Comparison of ENCODE assay signal across 1 cellular context in the genomic region with DNA sequence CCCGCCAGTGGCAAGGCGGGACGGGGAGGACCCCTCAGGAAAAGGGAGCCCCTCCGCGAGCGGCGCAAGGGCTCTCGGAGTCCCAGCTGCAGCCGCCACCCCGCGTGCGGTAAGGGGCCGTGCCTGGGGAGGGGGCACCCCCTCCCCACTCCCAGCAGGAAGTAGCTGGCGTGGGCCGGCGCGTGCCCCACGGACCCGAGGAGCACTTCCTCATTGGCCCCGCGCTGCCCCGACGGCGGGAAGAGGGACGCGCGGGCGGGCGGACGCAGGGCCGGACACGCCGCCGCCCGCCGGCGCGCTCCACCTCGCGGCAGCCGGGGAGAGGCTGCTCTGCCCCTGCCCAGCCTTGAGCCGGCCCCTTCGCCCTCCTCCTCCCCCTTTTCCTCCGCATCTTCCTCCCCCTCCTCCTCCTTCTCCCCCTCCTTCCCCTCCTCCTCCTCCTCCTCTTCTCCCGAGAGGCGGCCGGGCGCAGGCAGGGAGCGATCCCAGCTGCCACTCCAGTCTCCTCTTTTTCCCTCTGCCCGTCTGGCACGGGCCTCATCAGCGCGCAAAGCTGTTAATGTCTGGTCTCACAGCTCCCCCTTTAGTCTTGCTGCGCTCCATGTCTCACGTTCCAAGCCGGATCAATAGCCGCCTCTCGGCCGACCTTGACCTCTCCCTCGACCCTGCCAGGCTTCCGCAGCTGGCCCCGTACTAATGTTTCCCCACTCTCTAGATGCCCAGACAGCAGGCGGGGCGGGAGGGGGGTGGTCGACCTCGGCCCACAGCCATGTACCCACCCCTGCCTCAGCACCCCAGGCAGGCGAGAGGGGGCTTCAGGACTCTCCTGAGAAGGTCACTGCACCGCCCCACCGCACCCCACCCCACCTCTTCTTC.
TF ChIP-seq lines count a peak whose summit lies in the region.

No MANE protein-coding gene starts in this region.

TF ChIP-seq in HepG2, 621 proteins besides CTCF, POLR2A, EP300 and RAD21 (continued from another document):
- 0 out of 2 replicates have a peak, but pooled peaks have one; percentile 13 for TF ChIP-seq FOXA3 (CRISPR knock-in tag; IDR thresholded peaks at IDR 0.05)
- TF ChIP-seq, protein P1, sequence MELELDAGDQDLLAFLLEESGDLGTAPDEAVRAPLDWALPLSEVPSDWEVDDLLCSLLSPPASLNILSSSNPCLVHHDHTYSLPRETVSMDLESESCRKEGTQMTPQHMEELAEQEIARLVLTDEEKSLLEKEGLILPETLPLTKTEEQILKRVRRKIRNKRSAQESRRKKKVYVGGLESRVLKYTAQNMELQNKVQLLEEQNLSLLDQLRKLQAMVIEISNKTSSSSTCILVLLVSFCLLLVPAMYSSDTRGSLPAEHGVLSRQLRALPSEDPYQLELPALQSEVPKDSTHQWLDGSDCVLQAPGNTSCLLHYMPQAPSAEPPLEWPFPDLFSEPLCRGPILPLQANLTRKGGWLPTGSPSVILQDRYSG (CRISPR knock-in tag; IDR thresholded peaks at IDR 0.05), result 0 out of 2 replicates have a peak, but pooled peaks have one; percentile 38
- no peak for TF ChIP-seq NKX3-1 (CRISPR knock-in tag; IDR thresholded peaks at IDR 0.05)
- TF ChIP-seq HNRNPLL (IDR thresholded peaks at IDR 0.05; ENCODE audit: low read depth, low read length, poor library complexity, severe bottlenecking), result peak; percentile 36
- TF ChIP-seq ZNF558 (CRISPR knock-in tag; IDR thresholded peaks at IDR 0.05; ENCODE audit: borderline replicate concordance), result no peak
- TF ChIP-seq TBX2 (CRISPR knock-in tag; IDR thresholded peaks at IDR 0.05; ENCODE audit: borderline replicate concordance), result peak; percentile 79
- TF ChIP-seq ZBTB8A (CRISPR knock-in tag; IDR thresholded peaks at IDR 0.05; ENCODE audit: borderline replicate concordance, low read depth), result no peak
- TF ChIP-seq ETV5 (CRISPR knock-in tag; IDR thresholded peaks at IDR 0.05; ENCODE audit: borderline replicate concordance), result peak; percentile 72; the same call in 1 of the 2 replicates
- peak; percentile 54 for TF ChIP-seq CCDC6 (CRISPR knock-in tag; IDR thresholded peaks at IDR 0.05)
- no peak for TF ChIP-seq SRSF1 (optimal IDR thresholded peaks at IDR 0.05; ENCODE audit: low read depth, low read length)
- TF ChIP-seq ZNF264 (CRISPR knock-in tag; IDR thresholded peaks at IDR 0.05), result no peak
- peak; percentile 45; the same call in 1 of the 2 replicates for TF ChIP-seq YEATS4 (CRISPR knock-in tag; IDR thresholded peaks at IDR 0.05; ENCODE audit: borderline replicate concordance)
- TF ChIP-seq STAG1 (CRISPR knock-in tag; IDR thresholded peaks at IDR 0.05), result peak; percentile 65
- no peak for TF ChIP-seq ZNF430 (CRISPR knock-in tag; IDR thresholded peaks at IDR 0.05)
- TF ChIP-seq ZNF747 (CRISPR knock-in tag; IDR thresholded peaks at IDR 0.05; ENCODE audit: borderline replicate concordance), result 0 out of 2 replicates have a peak, but pooled peaks have one; percentile 24
- peak; percentile 60 for TF ChIP-seq GATAD2A (CRISPR knock-in tag; IDR thresholded peaks at IDR 0.05)
- peak; percentile 47; the same call in 1 of the 2 replicates for TF ChIP-seq SOX5 (CRISPR knock-in tag; IDR thresholded peaks at IDR 0.05; ENCODE audit: borderline replicate concordance)
- TF ChIP-seq, protein P2, sequence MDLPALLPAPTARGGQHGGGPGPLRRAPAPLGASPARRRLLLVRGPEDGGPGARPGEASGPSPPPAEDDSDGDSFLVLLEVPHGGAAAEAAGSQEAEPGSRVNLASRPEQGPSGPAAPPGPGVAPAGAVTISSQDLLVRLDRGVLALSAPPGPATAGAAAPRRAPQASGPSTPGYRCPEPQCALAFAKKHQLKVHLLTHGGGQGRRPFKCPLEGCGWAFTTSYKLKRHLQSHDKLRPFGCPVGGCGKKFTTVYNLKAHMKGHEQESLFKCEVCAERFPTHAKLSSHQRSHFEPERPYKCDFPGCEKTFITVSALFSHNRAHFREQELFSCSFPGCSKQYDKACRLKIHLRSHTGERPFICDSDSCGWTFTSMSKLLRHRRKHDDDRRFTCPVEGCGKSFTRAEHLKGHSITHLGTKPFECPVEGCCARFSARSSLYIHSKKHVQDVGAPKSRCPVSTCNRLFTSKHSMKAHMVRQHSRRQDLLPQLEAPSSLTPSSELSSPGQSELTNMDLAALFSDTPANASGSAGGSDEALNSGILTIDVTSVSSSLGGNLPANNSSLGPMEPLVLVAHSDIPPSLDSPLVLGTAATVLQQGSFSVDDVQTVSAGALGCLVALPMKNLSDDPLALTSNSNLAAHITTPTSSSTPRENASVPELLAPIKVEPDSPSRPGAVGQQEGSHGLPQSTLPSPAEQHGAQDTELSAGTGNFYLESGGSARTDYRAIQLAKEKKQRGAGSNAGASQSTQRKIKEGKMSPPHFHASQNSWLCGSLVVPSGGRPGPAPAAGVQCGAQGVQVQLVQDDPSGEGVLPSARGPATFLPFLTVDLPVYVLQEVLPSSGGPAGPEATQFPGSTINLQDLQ (CRISPR knock-in tag; IDR thresholded peaks at IDR 0.05), result no peak
- no peak for TF ChIP-seq TGIF2 (CRISPR knock-in tag; IDR thresholded peaks at IDR 0.05)
- TF ChIP-seq U2AF1 (optimal IDR thresholded peaks at IDR 0.05; ENCODE audit: low read depth, low read length), result no peak
- TF ChIP-seq ZNF367 (CRISPR knock-in tag; IDR thresholded peaks at IDR 0.05; ENCODE audit: borderline replicate concordance), result no peak
- no peak for TF ChIP-seq ZSCAN25 (CRISPR knock-in tag; IDR thresholded peaks at IDR 0.05)
- TF ChIP-seq, protein P3, sequence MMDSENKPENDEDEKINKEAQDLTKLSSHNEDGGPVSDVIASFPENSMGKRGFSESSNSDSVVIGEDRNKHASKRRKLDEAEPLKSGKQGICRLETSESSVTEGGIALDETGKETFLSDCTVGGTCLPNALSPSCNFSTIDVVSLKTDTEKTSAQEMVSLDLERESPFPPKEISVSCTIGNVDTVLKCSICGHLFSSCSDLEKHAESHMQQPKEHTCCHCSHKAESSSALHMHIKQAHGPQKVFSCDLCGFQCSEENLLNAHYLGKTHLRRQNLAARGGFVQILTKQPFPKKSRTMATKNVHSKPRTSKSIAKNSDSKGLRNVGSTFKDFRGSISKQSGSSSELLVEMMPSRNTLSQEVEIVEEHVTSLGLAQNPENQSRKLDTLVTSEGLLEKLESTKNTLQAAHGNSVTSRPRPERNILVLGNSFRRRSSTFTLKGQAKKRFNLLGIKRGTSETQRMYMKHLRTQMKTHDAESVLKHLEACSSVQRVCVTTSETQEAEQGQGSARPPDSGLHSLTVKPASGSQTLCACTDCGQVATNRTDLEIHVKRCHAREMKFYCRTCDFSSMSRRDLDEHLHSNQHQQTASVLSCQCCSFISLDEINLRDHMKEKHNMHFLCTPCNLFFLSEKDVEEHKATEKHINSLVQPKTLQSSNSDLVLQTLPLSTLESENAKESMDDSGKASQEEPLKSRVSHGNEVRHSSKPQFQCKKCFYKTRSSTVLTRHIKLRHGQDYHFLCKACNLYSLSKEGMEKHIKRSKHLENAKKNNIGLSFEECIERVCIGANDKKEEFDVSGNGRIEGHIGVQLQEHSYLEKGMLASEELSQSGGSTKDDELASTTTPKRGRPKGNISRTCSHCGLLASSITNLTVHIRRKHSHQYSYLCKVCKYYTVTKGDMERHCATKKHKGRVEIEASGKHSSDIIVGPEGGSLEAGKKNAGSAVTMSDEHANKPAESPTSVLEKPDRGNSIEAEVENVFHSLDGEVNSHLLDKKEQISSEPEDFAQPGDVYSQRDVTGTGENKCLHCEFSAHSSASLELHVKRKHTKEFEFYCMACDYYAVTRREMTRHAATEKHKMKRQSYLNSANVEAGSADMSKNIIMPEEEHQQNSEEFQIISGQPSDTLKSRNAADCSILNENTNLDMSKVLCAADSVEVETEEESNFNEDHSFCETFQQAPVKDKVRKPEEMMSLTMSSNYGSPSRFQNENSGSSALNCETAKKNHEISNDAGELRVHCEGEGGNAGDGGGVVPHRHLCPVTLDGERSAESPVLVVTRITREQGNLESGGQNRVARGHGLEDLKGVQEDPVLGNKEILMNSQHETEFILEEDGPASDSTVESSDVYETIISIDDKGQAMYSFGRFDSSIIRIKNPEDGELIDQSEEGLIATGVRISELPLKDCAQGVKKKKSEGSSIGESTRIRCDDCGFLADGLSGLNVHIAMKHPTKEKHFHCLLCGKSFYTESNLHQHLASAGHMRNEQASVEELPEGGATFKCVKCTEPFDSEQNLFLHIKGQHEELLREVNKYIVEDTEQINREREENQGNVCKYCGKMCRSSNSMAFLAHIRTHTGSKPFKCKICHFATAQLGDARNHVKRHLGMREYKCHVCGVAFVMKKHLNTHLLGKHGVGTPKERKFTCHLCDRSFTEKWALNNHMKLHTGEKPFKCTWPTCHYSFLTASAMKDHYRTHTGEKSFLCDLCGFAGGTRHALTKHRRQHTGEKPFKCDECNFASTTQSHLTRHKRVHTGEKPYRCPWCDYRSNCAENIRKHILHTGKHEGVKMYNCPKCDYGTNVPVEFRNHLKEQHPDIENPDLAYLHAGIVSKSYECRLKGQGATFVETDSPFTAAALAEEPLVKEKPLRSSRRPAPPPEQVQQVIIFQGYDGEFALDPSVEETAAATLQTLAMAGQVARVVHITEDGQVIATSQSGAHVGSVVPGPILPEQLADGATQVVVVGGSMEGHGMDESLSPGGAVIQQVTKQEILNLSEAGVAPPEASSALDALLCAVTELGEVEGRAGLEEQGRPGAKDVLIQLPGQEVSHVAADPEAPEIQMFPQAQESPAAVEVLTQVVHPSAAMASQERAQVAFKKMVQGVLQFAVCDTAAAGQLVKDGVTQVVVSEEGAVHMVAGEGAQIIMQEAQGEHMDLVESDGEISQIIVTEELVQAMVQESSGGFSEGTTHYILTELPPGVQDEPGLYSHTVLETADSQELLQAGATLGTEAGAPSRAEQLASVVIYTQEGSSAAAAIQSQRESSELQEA (CRISPR knock-in tag; IDR thresholded peaks at IDR 0.05; ENCODE audit: not compliant biosample characterization), result no peak
- TF ChIP-seq ZNF589 (CRISPR knock-in tag; conservative IDR thresholded peaks at IDR 0.05), result 0 out of 2 replicates have a peak, but pooled peaks have one; percentile 26
- no peak; the same call in 1 of the 2 replicates for TF ChIP-seq GABPA (IDR thresholded peaks at IDR 0.05; ENCODE audit: low read depth, low read length)
- TF ChIP-seq GABPA (CRISPR knock-in tag; IDR thresholded peaks at IDR 0.05; ENCODE audit: low read depth), result no peak
